8 cellular contexts compared by ENCODE assay signal in the genomic region with DNA sequence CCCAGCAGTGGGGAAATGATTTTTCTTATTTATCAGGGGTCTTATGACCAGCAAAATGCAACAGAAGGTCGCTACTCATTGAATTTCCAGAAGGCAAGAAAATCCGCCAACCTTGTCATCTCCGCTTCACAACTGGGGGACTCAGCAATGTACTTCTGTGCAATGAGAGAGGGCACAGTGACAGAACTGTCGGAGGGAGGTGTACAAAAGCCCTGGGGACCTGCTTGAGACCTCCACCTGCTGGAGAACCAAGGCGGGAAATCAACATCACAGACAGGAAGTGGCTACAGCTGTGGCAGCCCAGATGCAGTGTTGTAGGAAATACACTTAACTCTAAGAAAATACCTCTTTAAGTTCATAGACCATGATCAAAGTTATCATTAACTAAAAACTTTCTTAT.
DNase-seq lines count a peak whose midpoint lies in the region; ATAC-seq and TF ChIP-seq lines count a peak whose summit lies in the region.

No MANE protein-coding gene starts in this region.

- H3K4me3 Mint-ChIP-seq in mesothelial cell of epicardium = no peak overlapping the region

- CTCF ChIA-PET in mammary epithelial cell (lab: Charles Lee; ENCODE audit: low non-redundant PET) = no interaction called here

- H3K4me3 ChIP-seq in mammary epithelial cell (replicated peaks in 1 of 3; ENCODE audit: insufficient read depth in 1 of 3, low read depth in 2 of 3, low read length in 3 of 3) = no peak overlapping the region

- peaks cover 49% of the 10 kb centered on the region for H3K27me3 Mint-ChIP-seq in mesothelial cell of epicardium (ENCODE audit: low read depth)

- no peak overlapping the region for H3K9ac ChIP-seq in mammary epithelial cell (ENCODE audit: insufficient read depth, low read length)

- H3K4me1 Mint-ChIP-seq in mesothelial cell of epicardium = no peaks in the 10 kb centered on the region

- no peak overlapping the region for H3K27ac ChIP-seq in mammary epithelial cell (ENCODE audit: insufficient read depth, low read depth, low read length)

- H3K36me3 ChIP-seq in mammary epithelial cell (ENCODE audit: insufficient read depth, low read length) = no peaks in the 10 kb centered on the region

- ATAC-seq in GM19023 (IDR thresholded peaks at IDR 0.05; ENCODE audit: unreplicated experiment) = peak; percentile 91
- peak; percentile 85 for ATAC-seq in HG03342 (IDR thresholded peaks at IDR 0.05; ENCODE audit: unreplicated experiment)

- no peaks in the 10 kb centered on the region for H3K9me3 Mint-ChIP-seq in mesothelial cell of epicardium

- H3K27me3 ChIP-seq in mammary epithelial cell (ENCODE audit: insufficient read depth, low read length) = peaks cover 4% of the 10 kb centered on the region

- H2AFZ ChIP-seq in mammary epithelial cell (ENCODE audit: low read depth, low read length) = no peak overlapping the region

- no peak overlapping the region for H3K27ac Mint-ChIP-seq in mesothelial cell of epicardium

- no peaks in the 10 kb centered on the region for H4K20me1 ChIP-seq in mammary epithelial cell (ENCODE audit: insufficient read depth, low read length)

- no peak overlapping the region for H3K4me2 ChIP-seq in mammary epithelial cell (ENCODE audit: insufficient read depth, low read depth, low read length)

- no peaks in the 10 kb centered on the region for H3K9me3 ChIP-seq in mammary epithelial cell (replicated peaks; ENCODE audit: insufficient read depth, low read length)

- H3K36me3 Mint-ChIP-seq in mesothelial cell of epicardium = no peaks in the 10 kb centered on the region

- intact Hi-C loops in mammary epithelial cell (cut with micrococcal nuclease) = no loop called here

- in situ Hi-C loops in mammary epithelial cell (cut with MboI; ENCODE audit: low sequenced_read_pairs in 2 of 2) = no loop called here

- H3K4me1 ChIP-seq in mammary epithelial cell (ENCODE audit: insufficient read depth, low read length) = no peaks in the 10 kb centered on the region

- no peak for TF ChIP-seq CTCF in mammary epithelial cell (conservative IDR thresholded peaks at IDR 0.05 in 1 of 2, IDR thresholded peaks at IDR 0.05 in 1 of 2; ENCODE audit: extremely low read depth in 1 of 2, insufficient read depth in 1 of 2, low read depth in 1 of 2, low read length in 2 of 2)
- TF ChIP-seq CTCF in mesothelial cell of epicardium (IDR thresholded peaks at IDR 0.05; ENCODE audit: unreplicated experiment) = no peak

- no TSS peak for BruUV-seq in mammary epithelial cell (replicated peaks; lab: Mats Ljungman, UMichigan)

- dilution Hi-C loops in mammary epithelial cell (cut with HindIII; ENCODE audit: low sequenced_read_pairs) = no loop called here

- DNase-seq in activated T-cell treated with anti-CD3 and anti-CD28 coated beads for 24 hours (ENCODE audit: low read depth) (peak; percentile 36), mammary epithelial cell (no peak), SW480 (ENCODE audit: low spot score) (no peak), mesothelial cell of epicardium (ENCODE audit: low spot score in 2 of 2, unreplicated experiment in 2 of 2) (no peak), amygdala (lab: John Stamatoyannopoulos, UW) (no peak)
- peak in 2 of 3 donors; percentile 9 to 15 for DNase-seq in stimulated activated CD4-positive, alpha-beta T cell treated with anti-CD3 and anti-CD28 coated beads, Interleukin-12 subunit alpha, Interleukin-12 subunit beta, amount 100 ng/mL, for 48 hours (ENCODE audit: low read depth in 2 of 3, low spot score in 1 of 3)

- WGBS in mammary epithelial cell (ENCODE audit: low coverage, missing lambda C conversion rate) = 66% methylated on average over 5 of the region's 5 CpGs

- no peaks in the 10 kb centered on the region for H3K79me2 ChIP-seq in mammary epithelial cell (ENCODE audit: insufficient read depth, low read length)

Comparison
In these comparisons a context has a peak if more than half of its experiments do, and no peak if none do; other contexts are left out.
1. DNase-seq: peak in activated T-cell treated with anti-CD3 and anti-CD28 coated beads for 24 hours (single experiment) and stimulated activated CD4-positive, alpha-beta T cell treated with anti-CD3 and anti-CD28 coated beads, Interleukin-12 subunit alpha, Interleukin-12 subunit beta, amount 100 ng/mL, for 48 hours (2 of 3); none in mammary epithelial cell (single experiment), SW480 (single experiment), mesothelial cell of epicardium (0 of 2) and amygdala (0 of 56).